ENCODE assay signal across 1 cellular context in genomic region chr19:34841780-34842179, GRCh38.
TF ChIP-seq lines count a peak whose summit lies in the region.

No MANE protein-coding gene starts in this region.

TF ChIP-seq in GM23338, 12 proteins besides CTCF, POLR2A, EP300 and RAD21 (continued from another document):
- TF ChIP-seq REST (IDR thresholded peaks at IDR 0.05; ENCODE audit: unreplicated experiment): no peak
- no peak for TF ChIP-seq EZH2 (IDR thresholded peaks at IDR 0.05; ENCODE audit: low read depth, unreplicated experiment)
- no peak for TF ChIP-seq EZH2phosphoT487 (IDR thresholded peaks at IDR 0.05; ENCODE audit: unreplicated experiment)
- no peak for TF ChIP-seq NANOG (IDR thresholded peaks at IDR 0.05; ENCODE audit: borderline replicate concordance)
- TF ChIP-seq POLR2AphosphoS5 (IDR thresholded peaks at IDR 0.05; ENCODE audit: low read depth): no peak
TF ChIP-seq in GM23338: peak in this region for 0.
